27 cellular contexts compared by ENCODE assay signal in genomic region chr14:25052385-25052784, GRCh38. TPM values are rescaled to one million over a fixed set of nuclear protein-coding genes. Genes with fewer than 3 reads are reported as not detected.
"Had no signal": no experiment of that assay in that cellular context is flagged by ENCODE, and none has a peak within 500 bp of the region (broad histone marks: within the 10 kb centered on the region; RNA-seq: fewer than 3 reads in every experiment).

No MANE protein-coding gene starts in this region.

- H3K9me3 ChIP-seq: colonic mucosa, esophagus muscularis mucosa, psoas muscle, sigmoid colon, stomach, thyroid gland had no signal

- H3K4me1 ChIP-seq: colonic mucosa, psoas muscle had no signal

- H3K27me3 ChIP-seq: colonic mucosa, sigmoid colon, thyroid gland had no signal

- H3K36me3 Mint-ChIP-seq: natural killer cell treated with Interleukin-12 subunit alpha and Interleukin-12 subunit beta and Interleukin-15 and Interleukin-18, amount 100 ng/mL, for 72 hours; stimulated activated effector memory CD8-positive, alpha-beta T cell treated with anti-CD3 and anti-CD28 coated beads, Interleukin-12 subunit alpha, Interleukin-12 subunit beta, amount 100 ng/mL, for 72 hours had no signal

- H3K9me3 Mint-ChIP-seq: dendritic cell treated with granulocyte-macrophage colony-stimulating factor and Interleukin-4, amounts not matched to agents 40 ng/mL and 50 ng/mL, for 4 days; immature natural killer cell; memory B cell; natural killer cell treated with Interleukin-12 subunit alpha and Interleukin-12 subunit beta and Interleukin-15 and Interleukin-18, amount 100 ng/mL, for 72 hours; stimulated activated effector memory CD8-positive, alpha-beta T cell treated with anti-CD3 and anti-CD28 coated beads, Interleukin-12 subunit alpha, Interleukin-12 subunit beta, amount 100 ng/mL, for 72 hours had no signal

- FAIRE-seq: endothelial cell of umbilical vein had no signal

- H3K4me3 Mint-ChIP-seq: dendritic cell treated with granulocyte-macrophage colony-stimulating factor and Interleukin-4, amounts not matched to agents 40 ng/mL and 50 ng/mL, for 4 days; immature natural killer cell; memory B cell; natural killer cell treated with Interleukin-12 subunit alpha and Interleukin-12 subunit beta and Interleukin-15 and Interleukin-18, amount 100 ng/mL, for 72 hours; stimulated activated effector memory CD8-positive, alpha-beta T cell treated with anti-CD3 and anti-CD28 coated beads, Interleukin-12 subunit alpha, Interleukin-12 subunit beta, amount 100 ng/mL, for 72 hours had no signal

- H3K27ac ChIP-seq: colonic mucosa, esophagus muscularis mucosa, foreskin keratinocyte, psoas muscle, sigmoid colon, thyroid gland had no signal

- ATAC-seq: foreskin keratinocyte; natural killer cell treated with Interleukin-12 subunit alpha and Interleukin-12 subunit beta and Interleukin-15 and Interleukin-18, amount 100 ng/mL, for 72 hours; psoas muscle; right cardiac atrium; stimulated activated effector memory CD8-positive, alpha-beta T cell treated with anti-CD3 and anti-CD28 coated beads, Interleukin-12 subunit alpha, Interleukin-12 subunit beta, amount 100 ng/mL, for 72 hours had no signal

- H3K27ac Mint-ChIP-seq: dendritic cell treated with granulocyte-macrophage colony-stimulating factor and Interleukin-4, amounts not matched to agents 40 ng/mL and 50 ng/mL, for 4 days; immature natural killer cell; memory B cell; naive B cell; natural killer cell treated with Interleukin-12 subunit alpha and Interleukin-12 subunit beta and Interleukin-15 and Interleukin-18, amount 100 ng/mL, for 72 hours; stimulated activated effector memory CD8-positive, alpha-beta T cell treated with anti-CD3 and anti-CD28 coated beads, Interleukin-12 subunit alpha, Interleukin-12 subunit beta, amount 100 ng/mL, for 72 hours had no signal

- H3K36me3 ChIP-seq: colonic mucosa, esophagus muscularis mucosa, sigmoid colon, stomach, thyroid gland had no signal

- DNase-seq: colonic mucosa; effector CD8-positive, alpha-beta T cell; foreskin keratinocyte; hypothalamus; immature natural killer cell; islet precursor cell; kidney glomerular epithelial cell; naive B cell; nucleus accumbens; posterior cingulate gyrus; psoas muscle; right cardiac atrium; sigmoid colon; stimulated activated CD4-positive, alpha-beta T cell treated with anti-CD3 and anti-CD28 coated beads, Interleukin-2, amount 100 ng/mL, for 24 hours; stimulated activated CD4-positive, alpha-beta T cell treated with anti-CD3 and anti-CD28 coated beads, Interleukin-4, amount 100 ng/mL, for 24 hours; stimulated activated naive CD4-positive, alpha-beta T cell treated with Interleukin-2 at 50 U/mL for 16 hours; stomach; thyroid gland; trophoblast cell had no signal

- H3K4me3 ChIP-seq: colonic mucosa, esophagus muscularis mucosa, lung, psoas muscle, sigmoid colon, stomach, thyroid gland had no signal

RNA-seq across cellular contexts. Expression of gene STXBP6, which starts 2.4 kb away (rescaled TPM):
- total RNA-seq: endothelial cell of umbilical vein; mononuclear cell; natural killer cell treated with Interleukin-12 subunit alpha and Interleukin-12 subunit beta and Interleukin-15 and Interleukin-18, amount 100 ng/mL, for 72 hours had no signal
- polyA plus RNA-seq: immature natural killer cell had no signal
